In genomic region chr1:247332901-247333361, GRCh38 we compare ENCODE assay signal across 8 cellular contexts. TPM values are rescaled to one million over a fixed set of nuclear protein-coding genes. Genes with fewer than 3 reads are reported as not detected.
DNase-seq lines count a peak whose midpoint lies in the region; ATAC-seq, FAIRE-seq and TF ChIP-seq lines count a peak whose summit lies in the region.

No MANE protein-coding gene starts in this region.

- H3K9me1 ChIP-seq in K562 (ENCODE audit: control insufficient read depth, insufficient read depth, low read length), result peaks cover 23% of the 10 kb centered on the region

- no peaks in the 10 kb centered on the region for H3K27me3 ChIP-seq in K562 (ENCODE audit: control insufficient read depth in 2 of 2, insufficient read depth in 2 of 2, low read length in 2 of 2)
- no peaks in the 10 kb centered on the region for H3K27me3 ChIP-seq in smooth muscle cell (ENCODE audit: low read depth)

- H3K4me1 ChIP-seq in K562 (replicated peaks in 1 of 2; ENCODE audit: control insufficient read depth in 2 of 2, insufficient read depth in 2 of 2, low read length in 2 of 2) (peaks cover 49 to 75% of the 10 kb centered on the region in 2 experiments), smooth muscle cell (ENCODE audit: low read depth) (peaks cover 30% of the 10 kb centered on the region)

- no TSS peak for BruUV-seq in K562 (replicated peaks; lab: Mats Ljungman, UMichigan)

- H3K27ac ChIP-seq in K562 (ENCODE audit: extremely low read depth, low read depth, low read length) (peak overlapping the region; percentile 91), smooth muscle cell (ENCODE audit: low read depth) (peak overlapping the region; percentile 92)

- no peaks in the 10 kb centered on the region for H3F3A ChIP-seq in smooth muscle cell (ENCODE audit: low read depth)

- H3K9me3 ChIP-seq in K562 (replicated peaks; ENCODE audit: control insufficient read depth, insufficient read depth, low read depth, low read length) (no peaks in the 10 kb centered on the region), smooth muscle cell (replicated peaks; ENCODE audit: low read depth) (no peaks in the 10 kb centered on the region)

- POLR2A ChIA-PET in K562 (lab: Yijun Ruan, JAX), result interaction anchor here (0.5 to 2.1 kb wide), 9 partner anchors 8 to 522 kb away, joined by 3 to 7 read pairs (median 4); partner anchors contain the start of gene ZNF670

- peaks cover 55% of the 10 kb centered on the region for H3K36me3 ChIP-seq in K562 (ENCODE audit: control insufficient read depth, insufficient read depth, low read length)
- no peaks in the 10 kb centered on the region for H3K36me3 ChIP-seq in smooth muscle cell (ENCODE audit: low read depth)

- no peak for ATAC-seq in K562
- no peak for ATAC-seq in HG03469 (IDR thresholded peaks at IDR 0.05; ENCODE audit: unreplicated experiment)

- TF ChIP-seq CTCF in K562 (IDR thresholded peaks at IDR 0.05 in 2 of 3, conservative IDR thresholded peaks at IDR 0.05 in 1 of 3; ENCODE audit: insufficient read depth in 2 of 3, low read depth in 1 of 3, low read length in 3 of 3) (no peak), smooth muscle cell (IDR thresholded peaks at IDR 0.05; ENCODE audit: borderline replicate concordance, insufficient read depth, poor library complexity, severe bottlenecking) (no peak)

- TF ChIP-seq RAD21 in K562 (CRISPR knock-in tag; conservative IDR thresholded peaks at IDR 0.05 in 1 of 2, IDR thresholded peaks at IDR 0.05 in 1 of 2), result no peak

- intact Hi-C loops in K562 (cut with micrococcal nuclease), result loop anchor here (2.0 kb wide), 1 partner anchor 28 kb away; no protein-coding TSS in a partner anchor

- DNase-seq in DMS53 (lab: John Stamatoyannopoulos, UW), result peak; percentile 73
- peak; percentile 23 for DNase-seq in NCI-H1092 treated with DMSO at 0.1 percent for 48 hours (lab: John Stamatoyannopoulos, UW)
- peak in 2 of 4 experiments; percentile 46 to 48 for DNase-seq in K562 (ENCODE audit: extremely low read depth in 1 of 4, low spot score in 3 of 4)
- peak; percentile 68 for DNase-seq in islet precursor cell
- DNase-seq in smooth muscle cell (lab: John Stamatoyannopoulos, UW; ENCODE audit: unreplicated experiment), result no peak
- DNase-seq in stimulated activated CD4-positive, alpha-beta T cell treated with anti-CD3 and anti-CD28 coated beads, Interleukin-4, amount 100 ng/mL, for 24 hours, result no peak
- no peak for DNase-seq in stimulated activated CD4-positive, alpha-beta T cell treated with anti-CD3 and anti-CD28 coated beads, Interleukin-4, amount 100 ng/mL, for 4 hours

- H4K20me1 ChIP-seq in K562 (replicated peaks; ENCODE audit: control insufficient read depth, insufficient read depth, low read length) (peaks cover 26% of the 10 kb centered on the region), smooth muscle cell (ENCODE audit: low read depth) (peaks cover 76% of the 10 kb centered on the region)

- TF ChIP-seq POLR2A in K562 (conservative IDR thresholded peaks at IDR 0.05), result no peak

- H2AFZ ChIP-seq in K562 (ENCODE audit: low read depth, low read length) (peak overlapping the region; percentile 81), smooth muscle cell (ENCODE audit: low read depth) (peak overlapping the region; percentile 19)

- peak; percentile 57 for FAIRE-seq in K562 (lab: Jason Lieb, UNC)

- in situ Hi-C loops in K562 (cut with MboI), result no loop called here

- TF ChIP-seq EP300 in K562 (IDR thresholded peaks at IDR 0.05; ENCODE audit: low read length), result no peak

- H3K79me2 ChIP-seq in K562 (ENCODE audit: control insufficient read depth, insufficient read depth, low read length) (peaks cover 86% of the 10 kb centered on the region), smooth muscle cell (ENCODE audit: low read depth) (peaks cover 86% of the 10 kb centered on the region)

- CTCF ChIA-PET in K562 (lab: Yijun Ruan, JAX; ENCODE audit: low intra/inter-chr PET ratio), result no interaction called here

- H3K9ac ChIP-seq in K562 (ENCODE audit: insufficient read depth in 1 of 2, low read depth in 2 of 2, low read length in 2 of 2), result peak overlapping the region; percentile 91 to 99
- H3K9ac ChIP-seq in smooth muscle cell (ENCODE audit: low read depth), result peak overlapping the region; percentile 94

- H3K4me3 ChIP-seq in K562, result peak overlapping the region; percentile 92
- peak overlapping the region; percentile 98 for H3K4me3 ChIP-seq in smooth muscle cell

- 13% methylated on average over 13 of the region's 13 CpGs for WGBS in K562 (ENCODE audit: insufficient coverage, low coverage, missing lambda C conversion rate)
- 13% methylated on average over 13 of the region's 13 CpGs for WGBS in smooth muscle cell (ENCODE audit: low lambda C conversion rate)

- H3K4me2 ChIP-seq in K562 (ENCODE audit: insufficient read depth, low read length) (peak overlapping the region; percentile 95), smooth muscle cell (peak overlapping the region; percentile 99)

TF ChIP-seq in K562, 482 proteins besides CTCF, POLR2A, EP300 and RAD21 (continues in another document):
- TF ChIP-seq ZNF274 (IDR thresholded peaks at IDR 0.05; ENCODE audit: borderline replicate concordance, low read depth, low read length), result no peak
- no peak for TF ChIP-seq SMAD1 (IDR thresholded peaks at IDR 0.05; ENCODE audit: low read depth, low read length, partially characterized antibody)
- no peak for TF ChIP-seq ZNF212 (CRISPR knock-in tag; IDR thresholded peaks at IDR 0.05)
- no peak for TF ChIP-seq ZNF76 (CRISPR knock-in tag; IDR thresholded peaks at IDR 0.05; ENCODE audit: borderline replicate concordance)
- TF ChIP-seq CREM (IDR thresholded peaks at IDR 0.05; ENCODE audit: low read depth), result no peak
- no peak for TF ChIP-seq BMI1 (IDR thresholded peaks at IDR 0.05; ENCODE audit: low read length)
- TF ChIP-seq ZNF347 (CRISPR knock-in tag; IDR thresholded peaks at IDR 0.05; ENCODE audit: low read depth), result no peak
- TF ChIP-seq GTF2A2 (tag; IDR thresholded peaks at IDR 0.05), result no peak
- TF ChIP-seq SP1 (CRISPR knock-in tag; IDR thresholded peaks at IDR 0.05), result no peak
- peak; percentile 24 for TF ChIP-seq KDM5B (IDR thresholded peaks at IDR 0.05; ENCODE audit: insufficient replicate concordance, low read depth, low read length)
- TF ChIP-seq PML (IDR thresholded peaks at IDR 0.05; ENCODE audit: low read length), result 0 out of 2 replicates have a peak, but pooled peaks have one; percentile 10
- no peak for TF ChIP-seq GTF2B (IDR thresholded peaks at IDR 0.05; ENCODE audit: extremely low read depth, insufficient read length)
- peak; percentile 45 for TF ChIP-seq RBBP5 (IDR thresholded peaks at IDR 0.05; ENCODE audit: borderline replicate concordance, insufficient read depth, low read length, poor library complexity, severe bottlenecking)
- TF ChIP-seq NCOA1 (IDR thresholded peaks at IDR 0.05; ENCODE audit: low read depth), result no peak
- peak; percentile 13 for TF ChIP-seq RBM39 (optimal IDR thresholded peaks at IDR 0.05; ENCODE audit: low read depth, low read length)
- TF ChIP-seq TEAD2 (tag; IDR thresholded peaks at IDR 0.05), result no peak
- no peak for TF ChIP-seq ELF4 (CRISPR knock-in tag; IDR thresholded peaks at IDR 0.05)
- peak; percentile 77; the same call in 1 of the 2 replicates for TF ChIP-seq SPI1 (IDR thresholded peaks at IDR 0.05; ENCODE audit: borderline replicate concordance, low read depth, low read length)
- TF ChIP-seq CREB5 (CRISPR knock-in tag; IDR thresholded peaks at IDR 0.05), result no peak
- no peak for TF ChIP-seq ZFX (CRISPR knock-in tag; IDR thresholded peaks at IDR 0.05)
- TF ChIP-seq TCF15 (CRISPR knock-in tag; IDR thresholded peaks at IDR 0.05), result no peak

RNA-seq across cellular contexts. Expression of gene ZNF496, which starts 1.3 kb away (rescaled TPM):
- 46.7 and 71.5 TPM in 2 replicates for total RNA-seq in K562 (2011; cell fraction: chromatin; rRNA removed; ENCODE audit: low replicate concordance)
- total RNA-seq in K562 (2011; cell fraction: nucleolus; rRNA removed), result 49.9 and 53.0 TPM in 2 replicates
- total RNA-seq in K562 (2011; cell fraction: nucleoplasm; rRNA removed), result 47.4 and 58.0 TPM in 2 replicates
- total RNA-seq in K562 (2014; rRNA removed), result 44.4 and 63.2 TPM in 2 replicates
- 22.0 and 22.7 TPM in 2 replicates for total RNA-seq in K562 (2014; rRNA removed; fragmentation: Illumina TruSeq; extraction: Trizol)
- total RNA-seq in K562 (2015; rRNA removed; fragmentation: Illumina TruSeq; extraction: Trizol), result 31.4 and 31.6 TPM in 2 replicates
- total RNA-seq in K562 (2021), result 54.0 and 55.5 TPM in 2 replicates
- polyA plus RNA-seq in K562 (2011; rRNA removed), result 29.8 and 37.8 TPM in 2 replicates
- 35.8 and 37.3 TPM in 2 replicates for polyA plus RNA-seq in K562 (2011; cell fraction: cytosol; rRNA removed)
- 52.3 and 64.6 TPM in 2 replicates for polyA plus RNA-seq in K562 (2011; cell fraction: nucleus; rRNA removed)
- 28.9 and 48.4 TPM in 2 replicates for polyA plus RNA-seq in K562 (2012)
- polyA plus RNA-seq in K562 (2014; fragmentation: Illumina TruSeq; extraction: Trizol), result 31.3 and 35.5 TPM in 2 replicates
- polyA plus RNA-seq in K562 (2014; fragmentation: Nextera tagmentation; extraction: Ambion mirVana), result 1 to 10 TPM; 4.3 to 5.9 TPM
- polyA plus RNA-seq in K562 (2014; rRNA removed), result 38.2 and 43.3 TPM in 2 replicates
- polyA minus RNA-seq in K562 (2011; rRNA and poly(A)+ RNA removed), result 44.2 and 45.8 TPM in 2 replicates
- 31.3 and 34.9 TPM in 2 replicates for polyA minus RNA-seq in K562 (2011; cell fraction: cytosol; rRNA and poly(A)+ RNA removed)
- 25.3 and 28.4 TPM in 2 replicates for polyA minus RNA-seq in K562 (2011; cell fraction: nucleus; rRNA and poly(A)+ RNA removed)
- total RNA-seq in smooth muscle cell, result 37.0 and 39.5 TPM in 2 replicates
- polyA plus RNA-seq in smooth muscle cell, result 14.8 and 19.8 TPM in 2 replicates

Comparison
In these comparisons a context has a peak if more than half of its experiments do, and no peak if none do; other contexts are left out.
1. DNase-seq: peak in DMS53 (single experiment), NCI-H1092 treated with DMSO at 0.1 percent for 48 hours (single experiment) and islet precursor cell (single experiment); none in smooth muscle cell (single experiment), stimulated activated CD4-positive, alpha-beta T cell treated with anti-CD3 and anti-CD28 coated beads, Interleukin-4, amount 100 ng/mL, for 24 hours (single experiment) and stimulated activated CD4-positive, alpha-beta T cell treated with anti-CD3 and anti-CD28 coated beads, Interleukin-4, amount 100 ng/mL, for 4 hours (0 of 2).